In the genomic region with DNA sequence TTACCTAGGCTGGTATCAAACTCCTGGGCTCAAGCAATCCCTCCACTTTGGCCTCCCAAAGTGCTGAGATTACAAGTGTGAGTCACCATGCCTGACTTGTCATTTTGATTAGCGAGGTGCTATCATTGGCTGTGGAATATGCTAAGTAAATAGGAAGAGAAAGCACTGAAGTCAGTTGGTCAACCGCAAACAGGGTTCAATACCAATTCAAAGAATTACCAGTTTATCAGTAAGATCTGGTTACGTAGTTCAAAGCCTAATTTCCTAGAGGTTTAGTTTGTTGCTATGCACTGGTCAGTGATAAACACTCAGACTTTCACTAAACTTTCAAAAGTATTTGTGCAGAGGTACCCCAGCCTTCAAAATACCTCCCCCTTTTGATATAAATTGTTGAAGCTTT, we compare ENCODE assay signal across 2 cellular contexts.
TF ChIP-seq lines count a peak whose summit lies in the region.

No MANE protein-coding gene starts in this region.

TF ChIP-seq in SK-N-SH, 30 proteins besides CTCF, POLR2A, EP300 and RAD21:
- TF ChIP-seq FOXM1 (IDR thresholded peaks at IDR 0.05; ENCODE audit: low read depth) (no peak), PBX3 (IDR thresholded peaks at IDR 0.05) (peak; percentile 54)

TF ChIP-seq in SK-N-SH treated with all-trans-retinoic acid at 6 μM for 48 hours, 23 proteins besides CTCF, POLR2A, EP300 and RAD21:
- TF ChIP-seq TOX (CRISPR knock-in tag; IDR thresholded peaks at IDR 0.05; ENCODE audit: borderline replicate concordance), result no peak
